Comparison of ENCODE assay signal across 8 cellular contexts in genomic region chr9:89564257-89564878, GRCh38. TPM values are rescaled to one million over a fixed set of nuclear protein-coding genes. Genes with fewer than 3 reads are reported as not detected.
DNase-seq lines count a peak whose midpoint lies in the region; ATAC-seq, FAIRE-seq and TF ChIP-seq lines count a peak whose summit lies in the region.

No MANE protein-coding gene starts in this region.

- no TSS peak for BruUV-seq in K562 (replicated peaks; lab: Mats Ljungman, UMichigan)

- peaks cover 4% of the 10 kb centered on the region; the same call in 1 of the 2 replicates for H3K9me3 ChIP-seq in BLaER1
- no peaks in the 10 kb centered on the region for H3K9me3 ChIP-seq in Karpas-422 (ENCODE audit: low read length)
- H3K9me3 ChIP-seq in K562 (replicated peaks; ENCODE audit: control insufficient read depth, insufficient read depth, low read depth, low read length) = no peaks in the 10 kb centered on the region

- no peaks in the 10 kb centered on the region for H3K36me3 Mint-ChIP-seq in stimulated activated effector memory CD8-positive, alpha-beta T cell treated with anti-CD3 and anti-CD28 coated beads, Interleukin-12 subunit alpha, Interleukin-12 subunit beta, amount 100 ng/mL, for 72 hours
- H3K36me3 Mint-ChIP-seq in activated CD4-positive, alpha-beta T cell treated with anti-CD3 and anti-CD28 coated beads, Interleukin-2, amount 10 ng/mL, durations not matched to agents 7 days and 5 days (ENCODE audit: low read depth) = no peaks in the 10 kb centered on the region

- no peak overlapping the region for H3K9ac ChIP-seq in BLaER1
- H3K9ac ChIP-seq in Karpas-422 (ENCODE audit: low read length) = no peak overlapping the region
- no peak overlapping the region for H3K9ac ChIP-seq in K562 (ENCODE audit: insufficient read depth in 1 of 2, low read depth in 2 of 2, low read length in 2 of 2)

- no peaks in the 10 kb centered on the region for H3K9me1 ChIP-seq in K562 (ENCODE audit: control insufficient read depth, insufficient read depth, low read length)

- H3K4me1 ChIP-seq in BLaER1 (peaks cover 51% of the 10 kb centered on the region), Karpas-422 (ENCODE audit: low read length) (no peaks in the 10 kb centered on the region), K562 (replicated peaks in 1 of 2; ENCODE audit: control insufficient read depth in 2 of 2, insufficient read depth in 2 of 2, low read length in 2 of 2) (no peaks in the 10 kb centered on the region)

- no peaks in the 10 kb centered on the region for H3K27me3 ChIP-seq in BLaER1
- 0 out of 2 replicates have a peak, but pooled peaks cover 2% of the 10 kb centered on the region for H3K27me3 ChIP-seq in Karpas-422 (ENCODE audit: low read length)
- peaks cover 0 to 10% of the 10 kb centered on the region in 2 experiments; a peak in 2 of 5 replicates for H3K27me3 ChIP-seq in K562 (ENCODE audit: control insufficient read depth in 2 of 2, insufficient read depth in 2 of 2, low read length in 2 of 2)

- H3K4me3 ChIP-seq in BLaER1 = no peak overlapping the region
- no peak overlapping the region for H3K4me3 ChIP-seq in Karpas-422 (ENCODE audit: low read length)
- H3K4me3 ChIP-seq in K562 = no peak overlapping the region

- in situ Hi-C loops in K562 (cut with MboI) = no loop called here

- peak; percentile 85 for ATAC-seq in K562
- ATAC-seq in stimulated activated effector memory CD8-positive, alpha-beta T cell treated with anti-CD3 and anti-CD28 coated beads, Interleukin-12 subunit alpha, Interleukin-12 subunit beta, amount 100 ng/mL, for 72 hours = peak; percentile 44
- no peak for ATAC-seq in HG03280 (IDR thresholded peaks at IDR 0.05; ENCODE audit: unreplicated experiment)

- H3K79me2 ChIP-seq in Karpas-422 (ENCODE audit: low read length) (no peaks in the 10 kb centered on the region), K562 (ENCODE audit: control insufficient read depth, insufficient read depth, low read length) (no peaks in the 10 kb centered on the region)

- TF ChIP-seq CTCF in K562 (IDR thresholded peaks at IDR 0.05 in 2 of 3, conservative IDR thresholded peaks at IDR 0.05 in 1 of 3; ENCODE audit: insufficient read depth in 2 of 3, low read depth in 1 of 3, low read length in 3 of 3) = peak; percentile 19 to 35 (median 30); a peak in 3 of 6 replicates

- no peaks in the 10 kb centered on the region for H3K9me2 ChIP-seq in Karpas-422 (replicated peaks; ENCODE audit: insufficient read depth, low read length)

- peaks cover 7% of the 10 kb centered on the region for H3K4me1 Mint-ChIP-seq in stimulated activated effector memory CD8-positive, alpha-beta T cell treated with anti-CD3 and anti-CD28 coated beads, Interleukin-12 subunit alpha, Interleukin-12 subunit beta, amount 100 ng/mL, for 72 hours
- no peaks in the 10 kb centered on the region for H3K4me1 Mint-ChIP-seq in activated CD4-positive, alpha-beta T cell treated with anti-CD3 and anti-CD28 coated beads, Interleukin-2, amount 10 ng/mL, durations not matched to agents 7 days and 5 days

- DNase-seq in GM19239 (ENCODE audit: insufficient read length, low spot score) = no peak
- peak; percentile 78 for DNase-seq in Karpas-422
- DNase-seq in K562 (ENCODE audit: extremely low read depth in 1 of 4, low spot score in 3 of 4) = peak; percentile 9 to 32 (median 19)
- no peak for DNase-seq in stimulated activated effector memory CD8-positive, alpha-beta T cell treated with anti-CD3 and anti-CD28 coated beads, Interleukin-12 subunit alpha, Interleukin-12 subunit beta, amount 100 ng/mL, for 72 hours (ENCODE audit: low spot score in 2 of 2)
- DNase-seq in activated naive CD4-positive, alpha-beta T cell treated with anti-CD3 and anti-CD28 coated beads, Interleukin-2, amount 50 U/mL, for 16 hours = no peak
- DNase-seq in activated CD4-positive, alpha-beta T cell treated with anti-CD3 and anti-CD28 coated beads, Interleukin-2, amount 10 ng/mL, durations not matched to agents 7 days and 5 days = no peak

- FAIRE-seq in GM19239 (lab: Jason Lieb, UNC) = peak; percentile 75
- no peak for FAIRE-seq in K562 (lab: Jason Lieb, UNC)

- H3K9me3 Mint-ChIP-seq in stimulated activated effector memory CD8-positive, alpha-beta T cell treated with anti-CD3 and anti-CD28 coated beads, Interleukin-12 subunit alpha, Interleukin-12 subunit beta, amount 100 ng/mL, for 72 hours = peaks cover 3% of the 10 kb centered on the region
- H3K9me3 Mint-ChIP-seq in activated CD4-positive, alpha-beta T cell treated with anti-CD3 and anti-CD28 coated beads, Interleukin-2, amount 10 ng/mL, durations not matched to agents 7 days and 5 days = peaks cover 6% of the 10 kb centered on the region

- intact Hi-C loops in K562 (cut with micrococcal nuclease) = no loop called here

- no peak for TF ChIP-seq POLR2A in K562 (conservative IDR thresholded peaks at IDR 0.05)

- POLR2A ChIA-PET in K562 (lab: Yijun Ruan, JAX) = interaction anchor here (0.7 kb wide), 1 partner anchor 598 kb away, joined by 3 read pairs; no protein-coding TSS in a partner anchor
- POLR2A ChIA-PET in activated CD4-positive, alpha-beta T cell treated with anti-CD3 and anti-CD28 coated beads, Interleukin-2, amount 10 ng/mL, durations not matched to agents 7 days and 5 days (lab: Charles Lee) = no interaction called here

- H2AFZ ChIP-seq in Karpas-422 (ENCODE audit: low read length) = no peak overlapping the region
- H2AFZ ChIP-seq in K562 (ENCODE audit: low read depth, low read length) = no peak overlapping the region

- peak overlapping the region; percentile 39 for H3K4me2 ChIP-seq in BLaER1
- no peak overlapping the region for H3K4me2 ChIP-seq in Karpas-422 (ENCODE audit: low read depth, low read length, poor library complexity, severe bottlenecking)
- H3K4me2 ChIP-seq in K562 (ENCODE audit: insufficient read depth, low read length) = peak overlapping the region; percentile 11; the same call in 1 of the 2 replicates

- H4K20me1 ChIP-seq in BLaER1 (no peaks in the 10 kb centered on the region), Karpas-422 (ENCODE audit: insufficient read depth, low read depth, low read length) (no peaks in the 10 kb centered on the region), K562 (replicated peaks; ENCODE audit: control insufficient read depth, insufficient read depth, low read length) (no peaks in the 10 kb centered on the region)

- H3K27me3 Mint-ChIP-seq in activated CD4-positive, alpha-beta T cell treated with anti-CD3 and anti-CD28 coated beads, Interleukin-2, amount 10 ng/mL, durations not matched to agents 7 days and 5 days = peaks cover 10% of the 10 kb centered on the region

- H3K36me3 ChIP-seq in BLaER1 (no peaks in the 10 kb centered on the region), Karpas-422 (ENCODE audit: insufficient read depth, low read length) (no peaks in the 10 kb centered on the region), K562 (ENCODE audit: control insufficient read depth, insufficient read depth, low read length) (no peaks in the 10 kb centered on the region)

- WGBS in K562 (ENCODE audit: insufficient coverage, low coverage, missing lambda C conversion rate) = 0% methylated on average over 16 of the region's 18 CpGs

- no peak for TF ChIP-seq EP300 in K562 (IDR thresholded peaks at IDR 0.05; ENCODE audit: low read length)

- no peak overlapping the region for H3K27ac Mint-ChIP-seq in stimulated activated effector memory CD8-positive, alpha-beta T cell treated with anti-CD3 and anti-CD28 coated beads, Interleukin-12 subunit alpha, Interleukin-12 subunit beta, amount 100 ng/mL, for 72 hours
- H3K27ac Mint-ChIP-seq in activated CD4-positive, alpha-beta T cell treated with anti-CD3 and anti-CD28 coated beads, Interleukin-2, amount 10 ng/mL, durations not matched to agents 7 days and 5 days = no peak overlapping the region

- no peak overlapping the region for H3K27ac ChIP-seq in BLaER1
- no peak overlapping the region for H3K27ac ChIP-seq in Karpas-422 (ENCODE audit: low read length)
- H3K27ac ChIP-seq in K562 (ENCODE audit: extremely low read depth, low read depth, low read length) = no peak overlapping the region

- TF ChIP-seq RAD21 in K562 (CRISPR knock-in tag; conservative IDR thresholded peaks at IDR 0.05 in 1 of 2, IDR thresholded peaks at IDR 0.05 in 1 of 2) = no peak

- H3K4me3 Mint-ChIP-seq in stimulated activated effector memory CD8-positive, alpha-beta T cell treated with anti-CD3 and anti-CD28 coated beads, Interleukin-12 subunit alpha, Interleukin-12 subunit beta, amount 100 ng/mL, for 72 hours = no peak overlapping the region
- no peak overlapping the region for H3K4me3 Mint-ChIP-seq in activated CD4-positive, alpha-beta T cell treated with anti-CD3 and anti-CD28 coated beads, Interleukin-2, amount 10 ng/mL, durations not matched to agents 7 days and 5 days

- CTCF ChIA-PET in K562 (lab: Yijun Ruan, JAX; ENCODE audit: low intra/inter-chr PET ratio) = interaction anchor here (0.5 kb wide), 1 partner anchor 24 kb away, joined by 3 read pairs; no protein-coding TSS in a partner anchor
- CTCF ChIA-PET in activated CD4-positive, alpha-beta T cell treated with anti-CD3 and anti-CD28 coated beads, Interleukin-2, amount 10 ng/mL, durations not matched to agents 7 days and 5 days (lab: Charles Lee) = interaction anchor here (0.5 to 2.0 kb wide), 5 partner anchors 9 to 1242 kb away, joined by 3 to 6 read pairs (median 4); no protein-coding TSS in a partner anchor

RNA-seq across cellular contexts. Expression of gene GADD45G, which starts 40.4 kb away (rescaled TPM):
- total RNA-seq in Karpas-422 (2014; rRNA removed; shearing (Covaris generic); ENCODE audit: low replicate concordance) = not detected in 2 replicates
- not detected in 2 replicates for total RNA-seq in K562 (2011; cell fraction: chromatin; rRNA removed; ENCODE audit: low replicate concordance)
- total RNA-seq in K562 (2011; cell fraction: nucleolus; rRNA removed) = 0.39 TPM in 1 of 2 replicates, not detected in the other
- not detected in 2 replicates for total RNA-seq in K562 (2011; cell fraction: nucleoplasm; rRNA removed)
- total RNA-seq in K562 (2014; rRNA removed) (0.33 TPM in 1 of 2 replicates, not detected in the other), K562 (2014; rRNA removed; fragmentation: Illumina TruSeq; extraction: Trizol) (not detected in 2 replicates), K562 (2015; rRNA removed; fragmentation: Illumina TruSeq; extraction: Trizol) (not detected in 2 replicates), K562 (2021) (0.20 TPM in 1 of 2 replicates, not detected in the other)
- polyA plus RNA-seq in K562 (2011; rRNA removed) (0.12 TPM in 1 of 2 replicates, not detected in the other), K562 (2014; fragmentation: Illumina TruSeq; extraction: Trizol) (not detected in 2 replicates), K562 (2014; fragmentation: Nextera tagmentation; extraction: Ambion mirVana) (not detected), K562 (2014; rRNA removed) (0.34 TPM in 1 of 2 replicates, not detected in the other)
- polyA plus RNA-seq in K562 (2011; cell fraction: cytosol; rRNA removed) = not detected in 2 replicates
- polyA plus RNA-seq in K562 (2011; cell fraction: nucleus; rRNA removed) = 0.11 TPM in 1 of 2 replicates, not detected in the other
- polyA plus RNA-seq in K562 (2012) = 0.08 and 0.82 TPM in 2 replicates
- not detected in 2 replicates for polyA minus RNA-seq in K562 (2011; rRNA and poly(A)+ RNA removed)
- not detected in 2 replicates for polyA minus RNA-seq in K562 (2011; cell fraction: cytosol; rRNA and poly(A)+ RNA removed)
- polyA minus RNA-seq in K562 (2011; cell fraction: nucleus; rRNA and poly(A)+ RNA removed) = not detected in 2 replicates
- total RNA-seq in activated CD4-positive, alpha-beta T cell treated with anti-CD3 and anti-CD28 coated beads, Interleukin-2, amount 10 ng/mL, durations not matched to agents 7 days and 5 days = 1 to 10 TPM; 5.2 to 6.2 TPM

Comparison
In these comparisons a context has a peak if more than half of its experiments do, and no peak if none do; other contexts are left out.
1. DNase-seq: peak in Karpas-422 (single experiment) and K562 (4 of 4); none in GM19239 (single experiment), stimulated activated effector memory CD8-positive, alpha-beta T cell treated with anti-CD3 and anti-CD28 coated beads, Interleukin-12 subunit alpha, Interleukin-12 subunit beta, amount 100 ng/mL, for 72 hours (0 of 2), activated naive CD4-positive, alpha-beta T cell treated with anti-CD3 and anti-CD28 coated beads, Interleukin-2, amount 50 U/mL, for 16 hours (single experiment) and activated CD4-positive, alpha-beta T cell treated with anti-CD3 and anti-CD28 coated beads, Interleukin-2, amount 10 ng/mL, durations not matched to agents 7 days and 5 days (single experiment).